Comparison of ENCODE assay signal across 11 cellular contexts in the genomic region with DNA sequence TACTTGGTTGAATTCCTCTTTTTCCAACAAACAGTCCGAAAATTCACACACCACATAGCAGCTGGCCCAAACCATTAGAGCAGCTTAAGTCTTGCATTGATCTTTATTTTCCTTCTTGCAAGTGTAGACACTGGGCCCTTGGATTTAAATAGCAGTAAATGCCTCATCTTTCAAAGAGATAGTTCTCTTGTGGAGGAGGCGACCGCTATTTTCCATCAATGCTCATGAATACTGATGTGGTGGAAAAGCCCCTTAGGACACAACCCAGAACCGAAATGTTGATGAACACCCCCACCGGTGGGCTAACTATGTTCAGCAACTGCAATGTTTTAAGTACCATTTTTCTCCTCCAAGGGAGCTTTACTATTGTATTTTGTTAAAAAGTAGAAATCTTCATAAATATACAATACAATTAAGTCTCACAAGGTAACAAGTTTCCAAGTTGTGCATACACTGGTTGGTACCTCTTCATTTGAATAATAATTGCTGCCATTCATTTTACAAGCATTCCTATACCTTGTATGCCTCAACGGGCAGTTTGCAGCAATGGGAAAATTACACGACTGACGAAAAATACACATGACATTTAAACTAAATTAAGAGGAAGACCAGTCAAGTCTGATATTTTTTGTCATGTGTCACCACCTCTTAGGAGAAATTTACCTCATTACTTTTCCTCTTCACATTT. TPM values are rescaled to one million over a fixed set of nuclear protein-coding genes. Genes with fewer than 3 reads are reported as not detected.
DNase-seq lines count a peak whose midpoint lies in the region; ATAC-seq and TF ChIP-seq lines count a peak whose summit lies in the region.
"Had no signal": no experiment of that assay in that cellular context is flagged by ENCODE, and none has a peak within 500 bp of the region (broad histone marks: within the 10 kb centered on the region; RNA-seq: fewer than 3 reads in every experiment).

No MANE protein-coding gene starts in this region.

- peak; percentile 29 to 36 for ATAC-seq in activated T-cell treated with anti-CD3 and anti-CD28 coated beads, Interleukin-2, amount 50 U/mL, for 72 hours (replicated peaks in 1 of 2)
- peak; percentile 24 for ATAC-seq in HG03064 (IDR thresholded peaks at IDR 0.05; ENCODE audit: low read depth, unreplicated experiment)
- ATAC-seq in upper lobe of left lung (ENCODE audit: low FRiP score in 2 of 2): no peak

- peaks cover 12 to 16% of the 10 kb centered on the region in 2 donors for H3K36me3 Mint-ChIP-seq in activated T-cell treated with anti-CD3 and anti-CD28 coated beads, Interleukin-2, amount 50 U/mL, for 72 hours (ENCODE audit: insufficient read depth in 2 of 2)
- peaks cover 40% of the 10 kb centered on the region for H3K36me3 Mint-ChIP-seq in activated naive CD4-positive, alpha-beta T cell treated with anti-CD3 and anti-CD28 coated beads, Interleukin-2, amount 10 ng/mL, durations not matched to agents 7 days and 5 days

- 74 to 80% methylated on average over 8 of the region's 8 CpGs for WGBS in upper lobe of left lung, 2 donors

- peaks cover 4 to 6% of the 10 kb centered on the region in 2 donors for H3K9me3 Mint-ChIP-seq in activated T-cell treated with anti-CD3 and anti-CD28 coated beads, Interleukin-2, amount 50 U/mL, for 72 hours
- peaks cover 13% of the 10 kb centered on the region for H3K9me3 Mint-ChIP-seq in activated naive CD4-positive, alpha-beta T cell treated with anti-CD3 and anti-CD28 coated beads, Interleukin-2, amount 10 ng/mL, durations not matched to agents 7 days and 5 days

- peak overlapping the region in 3 of 4 donors; percentile 0 to 71 (median 54) for H3K27ac ChIP-seq in upper lobe of left lung

- TF ChIP-seq CTCF in upper lobe of left lung (IDR thresholded peaks at IDR 0.05): no peak

- H3K4me3 Mint-ChIP-seq in activated T-cell treated with anti-CD3 and anti-CD28 coated beads, Interleukin-2, amount 50 U/mL, for 72 hours: peak overlapping the region; percentile 82 to 93
- H3K4me3 Mint-ChIP-seq in activated naive CD4-positive, alpha-beta T cell treated with anti-CD3 and anti-CD28 coated beads, Interleukin-2, amount 10 ng/mL, durations not matched to agents 7 days and 5 days: peak overlapping the region; percentile 74

- peak overlapping the region; percentile 97 for H3K27ac Mint-ChIP-seq in activated T-cell treated with anti-CD3 and anti-CD28 coated beads, Interleukin-2, amount 50 U/mL, for 72 hours
- peak overlapping the region; percentile 98 for H3K27ac Mint-ChIP-seq in activated naive CD4-positive, alpha-beta T cell treated with anti-CD3 and anti-CD28 coated beads, Interleukin-2, amount 10 ng/mL, durations not matched to agents 7 days and 5 days

- H3K27me3 ChIP-seq in upper lobe of left lung: no peaks in the 10 kb centered on the region

- no peaks in the 10 kb centered on the region for H3K9me3 ChIP-seq in upper lobe of left lung

- peaks cover 50% of the 10 kb centered on the region for H3K4me1 Mint-ChIP-seq in activated T-cell treated with anti-CD3 and anti-CD28 coated beads, Interleukin-2, amount 50 U/mL, for 72 hours (ENCODE audit: low read depth)
- peaks cover 54% of the 10 kb centered on the region for H3K4me1 Mint-ChIP-seq in activated naive CD4-positive, alpha-beta T cell treated with anti-CD3 and anti-CD28 coated beads, Interleukin-2, amount 10 ng/mL, durations not matched to agents 7 days and 5 days

- H3K27me3 Mint-ChIP-seq in activated T-cell treated with anti-CD3 and anti-CD28 coated beads, Interleukin-2, amount 50 U/mL, for 72 hours (ENCODE audit: low read depth): no peaks in the 10 kb centered on the region
- no peaks in the 10 kb centered on the region for H3K27me3 Mint-ChIP-seq in activated naive CD4-positive, alpha-beta T cell treated with anti-CD3 and anti-CD28 coated beads, Interleukin-2, amount 10 ng/mL, durations not matched to agents 7 days and 5 days

- no peaks in the 10 kb centered on the region for H3K36me3 ChIP-seq in upper lobe of left lung

- TF ChIP-seq EP300 in upper lobe of left lung (IDR thresholded peaks at IDR 0.05): no peak

- H3K4me1 ChIP-seq in upper lobe of left lung: peaks cover 7 to 21% (median 15%) of the 10 kb centered on the region in 4 donors

- DNase-seq in activated T-cell treated with anti-CD3 and anti-CD28 coated beads, Interleukin-2, amount 50 U/mL, for 72 hours: no peak
- no peak for DNase-seq in activated T-cell treated with anti-CD3 and anti-CD28 coated beads, Interleukin-2, amount 50 U/mL, for 1 hour
- no peak for DNase-seq in activated naive CD4-positive, alpha-beta T cell treated with anti-CD3 and anti-CD28 coated beads, Interleukin-2, amount 10 ng/mL, durations not matched to agents 7 days and 5 days
- DNase-seq in upper lobe of left lung: no peak
- no peak for DNase-seq in NCI-H2029 treated with DMSO at 0.1 percent for 48 hours (lab: John Stamatoyannopoulos, UW)
- no peak for DNase-seq in NCI-H1694 (lab: John Stamatoyannopoulos, UW)
- no peak for DNase-seq in DMS114 treated with DMSO at 0.1 percent for 48 hours (lab: John Stamatoyannopoulos, UW; ENCODE audit: unreplicated experiment)
- DNase-seq: NCI-H69 had no signal

- H3K4me3 ChIP-seq in upper lobe of left lung: no peak overlapping the region

- TF ChIP-seq POLR2A in upper lobe of left lung (IDR thresholded peaks at IDR 0.05): no peak

- CTCF ChIA-PET in activated naive CD4-positive, alpha-beta T cell treated with anti-CD3 and anti-CD28 coated beads, Interleukin-2, amount 10 ng/mL, durations not matched to agents 7 days and 5 days (lab: Charles Lee): interaction anchor here (1.1 to 1.7 kb wide), 2 partner anchors 39 to 48 kb away, joined by 3 to 7 read pairs; no protein-coding TSS in a partner anchor

RNA-seq across cellular contexts. Expression of a gene that starts 18.0 kb away (rescaled TPM):
- total RNA-seq in activated T-cell treated with anti-CD3 and anti-CD28 coated beads, Interleukin-2, amount 50 U/mL, for 72 hours: 10 to 100 TPM; 46.1 to 60.0 TPM
- total RNA-seq in upper lobe of left lung: 10 to 100 TPM; 24.8 to 50.3 (median 42.2) TPM

RNA-seq across cellular contexts. Expression of a gene that starts 58.9 kb away (rescaled TPM):
- not detected for total RNA-seq in activated T-cell treated with anti-CD3 and anti-CD28 coated beads, Interleukin-2, amount 50 U/mL, for 72 hours
- total RNA-seq in upper lobe of left lung: 1 to 10 TPM in 1 of 6 donors, under 1 TPM in 2, not detected in 3; 0.26 to 7.6 (median 0.44) TPM
- total RNA-seq: endothelial cell of umbilical vein; T-helper 2 cell treated with Interferon-gamma antibody and Interleukin-4, amounts not matched to agents 100 ng/mL and 5 ng/mL, for 36 hours had no signal

Comparison
In these comparisons a context has a peak if more than half of its experiments do, and no peak if none do; other contexts are left out.
1. ATAC-seq: peak in activated T-cell treated with anti-CD3 and anti-CD28 coated beads, Interleukin-2, amount 50 U/mL, for 72 hours (2 of 2) and HG03064 (single experiment); none in upper lobe of left lung (0 of 2).